9 cellular contexts compared by ENCODE assay signal in genomic region chr9:137045294-137046093, GRCh38. TPM values are rescaled to one million over a fixed set of nuclear protein-coding genes. Genes with fewer than 3 reads are reported as not detected.
DNase-seq lines count a peak whose midpoint lies in the region; ATAC-seq and TF ChIP-seq lines count a peak whose summit lies in the region.
"Had no signal": no experiment of that assay in that cellular context is flagged by ENCODE, and none has a peak within 500 bp of the region (broad histone marks: within the 10 kb centered on the region; RNA-seq: fewer than 3 reads in every experiment).

No MANE protein-coding gene starts in this region.

- peak overlapping the region; percentile 85 for H3K4me3 Mint-ChIP-seq in HFFc6
- H3K4me3 Mint-ChIP-seq in stimulated activated naive CD8-positive, alpha-beta T cell treated with anti-CD3 and anti-CD28 coated beads, Interleukin-15, amount 100 ng/mL, for 72 hours: peak overlapping the region; percentile 75 to 80

- H3K27me3 ChIP-seq in BJ (ENCODE audit: control insufficient read depth, insufficient read depth, low read length): peaks cover 7% of the 10 kb centered on the region; the same call in 1 of the 2 replicates

- peaks cover 6% of the 10 kb centered on the region; the same call in 1 of the 2 replicates for H3K4me1 Mint-ChIP-seq in HFFc6 (ENCODE audit: low read depth)
- H3K4me1 Mint-ChIP-seq in stimulated activated naive CD8-positive, alpha-beta T cell treated with anti-CD3 and anti-CD28 coated beads, Interleukin-15, amount 100 ng/mL, for 72 hours: peaks cover 41% of the 10 kb centered on the region

- H3K27ac Mint-ChIP-seq in HFFc6: no peak overlapping the region; the same call in 1 of the 2 replicates
- no peak overlapping the region for H3K27ac Mint-ChIP-seq in stimulated activated naive CD8-positive, alpha-beta T cell treated with anti-CD3 and anti-CD28 coated beads, Interleukin-15, amount 100 ng/mL, for 72 hours

- H3K36me3 ChIP-seq in BJ (ENCODE audit: control insufficient read depth, insufficient read depth, low read length): peaks cover 1% of the 10 kb centered on the region; the same call in 1 of the 2 replicates

- TF ChIP-seq CTCF in BJ (IDR thresholded peaks at IDR 0.05; ENCODE audit: insufficient read depth, low read depth, low read length) (no peak), HFFc6 (IDR thresholded peaks at IDR 0.05) (no peak), astrocyte of the cerebellum (IDR thresholded peaks at IDR 0.05; ENCODE audit: low read depth, low read length, missing control alignments) (no peak), GM13977 (IDR thresholded peaks at IDR 0.05; ENCODE audit: extremely low read depth, insufficient read depth, missing control alignments) (no peak)

- CTCF ChIA-PET in BJ (lab: Yijun Ruan, JAX): interaction anchor here (0.8 to 4.3 kb wide), 8 partner anchors 10 to 178 kb away, joined by 3 to 153 read pairs (median 11); partner anchors contain the start of genes ABCA2, CYSRT1 and SAPCD2

- ATAC-seq in stimulated activated naive CD8-positive, alpha-beta T cell treated with anti-CD3 and anti-CD28 coated beads, Interleukin-15, amount 100 ng/mL, for 72 hours: peak; percentile 31
- ATAC-seq in HG02588 (IDR thresholded peaks at IDR 0.05; ENCODE audit: unreplicated experiment): no peak
- no peak for ATAC-seq in HG02938 (IDR thresholded peaks at IDR 0.05; ENCODE audit: unreplicated experiment)

- DNase-seq in BJ (ENCODE audit: low read depth): no peak
- peak; percentile 20 for DNase-seq in HFFc6
- no peak for DNase-seq in astrocyte of the cerebellum (ENCODE audit: low read depth)
- peak; percentile 69 for DNase-seq in iPS-NIHi11 (ENCODE audit: low spot score)
- no peak for DNase-seq in stimulated activated naive CD8-positive, alpha-beta T cell treated with anti-CD3 and anti-CD28 coated beads, Interleukin-15, amount 100 ng/mL, for 72 hours
- DNase-seq in GM13977 (ENCODE audit: low spot score): no peak
- DNase-seq: naive B cell had no signal

- POLR2A ChIA-PET in BJ (lab: Charles Lee): no interaction called here

- no peaks in the 10 kb centered on the region for H3K9me3 Mint-ChIP-seq in HFFc6
- H3K9me3 Mint-ChIP-seq in stimulated activated naive CD8-positive, alpha-beta T cell treated with anti-CD3 and anti-CD28 coated beads, Interleukin-15, amount 100 ng/mL, for 72 hours: no peaks in the 10 kb centered on the region
- H3K9me3 Mint-ChIP-seq: naive B cell had no signal

- H3K36me3 Mint-ChIP-seq in HFFc6 (ENCODE audit: low read depth): no peaks in the 10 kb centered on the region
- H3K36me3 Mint-ChIP-seq: naive B cell had no signal

- H3K4me3 ChIP-seq in BJ (ENCODE audit: low read depth, low read length): peak overlapping the region; percentile 55
- peak overlapping the region; percentile 52 for H3K4me3 ChIP-seq in astrocyte of the cerebellum (ENCODE audit: low read depth, low read length)

- peaks cover 8% of the 10 kb centered on the region for H3K27me3 Mint-ChIP-seq in HFFc6 (ENCODE audit: insufficient read depth)
- peaks cover 71% of the 10 kb centered on the region for H3K27me3 Mint-ChIP-seq in stimulated activated naive CD8-positive, alpha-beta T cell treated with anti-CD3 and anti-CD28 coated beads, Interleukin-15, amount 100 ng/mL, for 72 hours

- in situ Hi-C loops in astrocyte of the cerebellum (cut with HindIII; ENCODE audit: low sequenced_read_pairs): loop anchor here (25.0 kb wide), 1 partner anchor 258 kb away; the partner anchor contains the start of genes CCDC183 and TMEM141
- in situ Hi-C loops in GM13977 (cut with MboI; ENCODE audit: low pct_unique_long_range_greater_than_20kb, low sequenced_read_pairs, unreplicated experiment): no loop called here

RNA-seq across cellular contexts. Expression of gene NPDC1, which starts 0.5 kb away (rescaled TPM):
- polyA plus RNA-seq in BJ (2011; rRNA removed): 21.8 and 31.9 TPM in 2 replicates
- 8.2 and 13.4 TPM in 2 replicates for polyA minus RNA-seq in BJ (2011; rRNA and poly(A)+ RNA removed)
- 100 to 1,000 TPM; 112 to 197 (median 119) TPM for total RNA-seq in HFFc6 (2021; fragmentation: NEBNext Ultra II Directional; extraction: Animal tissue kit (Norgen Biotek cat#: 25700))

RNA-seq across cellular contexts. Expression of gene ENTPD2, which starts 8.4 kb away (rescaled TPM):
- polyA plus RNA-seq in BJ (2011; rRNA removed): not detected in 2 replicates
- not detected in 2 replicates for polyA minus RNA-seq in BJ (2011; rRNA and poly(A)+ RNA removed)
- under 1 TPM in 3 of 6 experiments, not detected in 3; 0.12 to 0.28 (median 0.16) TPM for total RNA-seq in HFFc6 (2021; fragmentation: NEBNext Ultra II Directional; extraction: Animal tissue kit (Norgen Biotek cat#: 25700))

RNA-seq across cellular contexts. Expression of gene FUT7, which starts 13.6 kb away (rescaled TPM):
- polyA plus RNA-seq in BJ (2011; rRNA removed): not detected in 2 replicates
- not detected in 2 replicates for polyA minus RNA-seq in BJ (2011; rRNA and poly(A)+ RNA removed)
- not detected for total RNA-seq in HFFc6 (2021; fragmentation: NEBNext Ultra II Directional; extraction: Animal tissue kit (Norgen Biotek cat#: 25700))

RNA-seq across cellular contexts. Expression of gene ABCA2, which starts 17.5 kb away (rescaled TPM):
- polyA plus RNA-seq in BJ (2011; rRNA removed): 8.7 and 16.0 TPM in 2 replicates
- polyA minus RNA-seq in BJ (2011; rRNA and poly(A)+ RNA removed): 17.2 and 28.5 TPM in 2 replicates
- total RNA-seq in HFFc6 (2021; fragmentation: NEBNext Ultra II Directional; extraction: Animal tissue kit (Norgen Biotek cat#: 25700)): 10 to 100 TPM; 18.3 to 36.3 (median 23.6) TPM

RNA-seq across cellular contexts. Expression of gene SAPCD2, which starts 24.9 kb away (rescaled TPM):
- 5.1 and 8.6 TPM in 2 replicates for polyA plus RNA-seq in BJ (2011; rRNA removed)
- 3.0 and 3.2 TPM in 2 replicates for polyA minus RNA-seq in BJ (2011; rRNA and poly(A)+ RNA removed)
- 10 to 100 TPM in 5 of 6 experiments, 1 to 10 TPM in 1; 7.7 to 14.8 (median 11.3) TPM for total RNA-seq in HFFc6 (2021; fragmentation: NEBNext Ultra II Directional; extraction: Animal tissue kit (Norgen Biotek cat#: 25700))

Comparison
In these comparisons a context has a peak if more than half of its experiments do, and no peak if none do; other contexts are left out.
1. DNase-seq: peak in HFFc6 (single experiment) and iPS-NIHi11 (single experiment); none in BJ (single experiment), astrocyte of the cerebellum (single experiment), stimulated activated naive CD8-positive, alpha-beta T cell treated with anti-CD3 and anti-CD28 coated beads, Interleukin-15, amount 100 ng/mL, for 72 hours (0 of 2) and GM13977 (single experiment).